Comparison of ENCODE assay signal across 8 cellular contexts in genomic region chr12:62259993-62260732, GRCh38. TPM values are rescaled to one million over a fixed set of nuclear protein-coding genes. Genes with fewer than 3 reads are reported as not detected.
A peak's percentile ranks its signal among the peaks of the same experiment; 100 is the strongest.
DNase-seq lines count a peak whose midpoint lies in the region; ATAC-seq and TF ChIP-seq lines count a peak whose summit lies in the region.

Gene USP15, plus strand, starts transcription at chr12:62260404. Its CDS starts 11 bp downstream, at chr12:62260415.

- DNase-seq in GM13977 (ENCODE audit: low spot score) (peak; percentile 84), NCI-H1694 (lab: John Stamatoyannopoulos, UW) (peak; percentile 91), ascending aorta (ENCODE audit: low spot score in 2 of 2) (peak; percentile 86 to 98), right cardiac atrium (peak; percentile 96 to 99 (median 98)), putamen (ENCODE audit: low spot score) (peak; percentile 95), vagina (ENCODE audit: extremely low spot score in 2 of 2) (peak; percentile 95 to 97)

- in situ Hi-C loops in GM13977 (cut with MboI; ENCODE audit: low pct_unique_long_range_greater_than_20kb, low sequenced_read_pairs, unreplicated experiment): loop anchor here (25.0 kb wide), 1 partner anchor 552 kb away; no protein-coding TSS in a partner anchor

- H3K4me1 ChIP-seq in ascending aorta (peaks cover 9 to 18% of the 10 kb centered on the region in 2 donors), right cardiac atrium (ENCODE audit: control insufficient read depth, insufficient read depth, low read length) (no peaks in the 10 kb centered on the region), vagina (peaks cover 46% of the 10 kb centered on the region)

- peak within 1 kb of the TSS; percentile 92 to 98 for H3K4me3 ChIP-seq in ascending aorta
- peak within 1 kb of the TSS; percentile 93 for H3K4me3 ChIP-seq in right cardiac atrium (ENCODE audit: low read length)
- peak within 1 kb of the TSS; percentile 94 to 98 for H3K4me3 ChIP-seq in vagina

- H3K27me3 ChIP-seq in ascending aorta (no peaks in the 10 kb centered on the region), right cardiac atrium (ENCODE audit: control insufficient read depth, insufficient read depth) (no peaks in the 10 kb centered on the region), vagina (no peaks in the 10 kb centered on the region)

- H3K27ac ChIP-seq in ascending aorta: peak within 1 kb of the TSS; percentile 89 to 92
- H3K27ac ChIP-seq in right cardiac atrium (ENCODE audit: low read length): peak within 1 kb of the TSS; percentile 91
- H3K27ac ChIP-seq in vagina: peak within 1 kb of the TSS; percentile 95

- TF ChIP-seq CTCF in GM13977 (IDR thresholded peaks at IDR 0.05; ENCODE audit: extremely low read depth, insufficient read depth, missing control alignments) (peak; percentile 75), ascending aorta (IDR thresholded peaks at IDR 0.05) (peak; percentile 65 to 77 (median 73)), vagina (IDR thresholded peaks at IDR 0.05) (peak; percentile 38 to 44 (median 42))

- ATAC-seq in HG02884 (IDR thresholded peaks at IDR 0.05; ENCODE audit: unreplicated experiment) (peak; percentile 64), right cardiac atrium (peak; percentile 98)

- peak in 1 of 2 donors; percentile 66 for TF ChIP-seq POLR2A in vagina (IDR thresholded peaks at IDR 0.05)

- H3K9me3 ChIP-seq in ascending aorta: no peaks in the 10 kb centered on the region
- no peaks in the 10 kb centered on the region for H3K9me3 ChIP-seq in right cardiac atrium (ENCODE audit: control insufficient read depth, low read length)
- no peaks in the 10 kb centered on the region for H3K9me3 ChIP-seq in vagina

- intact Hi-C loops in T-helper 2 cell treated with Interferon-gamma antibody and Interleukin-4, amounts not matched to agents 100 ng/mL and 5 ng/mL, for 36 hours (cut with micrococcal nuclease): loop anchor here (1.0 to 5.0 kb wide), 5 partner anchors 9 to 342 kb away; partner anchors contain the start of gene MON2
- intact Hi-C loops in ascending aorta (cut with DNase I): loop anchor here (2.0 to 5.0 kb wide), 5 partner anchors 72 to 343 kb away; partner anchors contain the start of gene MON2
- intact Hi-C loops in right cardiac atrium (cut with DNase I): loop anchor here in 1 of 4 donors (10.0 kb wide), 1 partner anchor 65 kb away; no protein-coding TSS in a partner anchor
- intact Hi-C loops in vagina (cut with DNase I): no loop called here

- under 1% methylated on average over 61 of the region's 61 CpGs for WGBS in right cardiac atrium

- H3K36me3 ChIP-seq in ascending aorta: no peaks in the 10 kb centered on the region
- no peaks in the 10 kb centered on the region for H3K36me3 ChIP-seq in vagina

RNA-seq across cellular contexts. Expression of gene USP15, which starts in this region (rescaled TPM):
- 137 and 149 TPM in 2 replicates for total RNA-seq in T-helper 2 cell treated with Interferon-gamma antibody and Interleukin-4, amounts not matched to agents 100 ng/mL and 5 ng/mL, for 36 hours
- total RNA-seq in ascending aorta: 48.2 TPM
- 10 to 100 TPM; 44.1 to 65.7 (median 51.2) TPM for total RNA-seq in right cardiac atrium
- polyA plus RNA-seq in right cardiac atrium: 38.0 TPM
- total RNA-seq in vagina: 74.2 TPM

Comparison
In these comparisons a context has a peak if more than half of its experiments do, and no peak if none do; other contexts are left out.
1. Peak in every context shown above with its lines: DNase-seq, ATAC-seq, H3K4me3 ChIP-seq and H3K27ac ChIP-seq.